In the genomic region with DNA sequence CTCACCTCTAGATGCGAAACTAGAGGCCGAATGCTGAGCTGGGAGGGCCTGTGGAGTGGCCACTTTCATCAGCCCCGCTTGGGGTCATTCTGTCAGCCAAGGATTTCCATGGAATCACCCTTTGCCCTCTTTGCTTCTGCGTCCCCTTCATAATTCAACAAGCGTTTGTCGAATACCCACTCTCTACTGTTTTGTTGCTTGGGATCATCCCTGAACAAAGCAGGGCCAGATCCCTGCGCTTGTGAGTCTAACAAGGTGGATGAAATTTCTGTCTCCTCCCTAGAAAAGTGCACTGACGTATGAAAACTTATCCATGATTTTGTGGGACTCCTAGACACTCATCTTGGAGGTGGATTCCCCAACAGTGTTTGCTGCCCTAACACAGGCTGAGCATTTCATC, we compare ENCODE assay signal across 20 cellular contexts. TPM values are rescaled to one million over a fixed set of nuclear protein-coding genes. Genes with fewer than 3 reads are reported as not detected.
DNase-seq lines count a peak whose midpoint lies in the region; ATAC-seq and TF ChIP-seq lines count a peak whose summit lies in the region.
"Had no signal": no experiment of that assay in that cellular context is flagged by ENCODE, and none has a peak within 500 bp of the region (broad histone marks: within the 10 kb centered on the region; RNA-seq: fewer than 3 reads in every experiment).

No MANE protein-coding gene starts in this region.

- DNase-seq in activated CD8-positive, alpha-beta T cell treated with anti-CD3 and anti-CD28 coated beads, Interleukin-2, amount 10 ng/mL, durations not matched to agents 7 days and 5 days: no peak
- no peak for DNase-seq in activated CD8-positive, alpha-beta T cell treated with anti-CD3 and anti-CD28 coated beads for 36 hours
- DNase-seq in osteocyte (ENCODE audit: extremely low spot score, unreplicated experiment): no peak
- no peak for DNase-seq in COR-L47 (lab: John Stamatoyannopoulos, UW)
- DNase-seq in DMS53 treated with DMSO at 0.1 percent for 48 hours (lab: John Stamatoyannopoulos, UW; ENCODE audit: unreplicated experiment): no peak
- no peak for DNase-seq in GF-D8 (lab: John Stamatoyannopoulos, UW)
- DNase-seq: activated CD8-positive, alpha-beta memory T cell treated with anti-CD3 and anti-CD28 coated beads for 24 hours; amniotic stem cell; GOT3; left cardiac atrium; NCI-H1694; stimulated activated CD4-positive, alpha-beta T cell treated with anti-CD3 and anti-CD28 coated beads, Interleukin-12 subunit alpha, Interleukin-12 subunit beta, amount 100 ng/mL, for 4 hours; stomach had no signal

- H3K9me3 Mint-ChIP-seq in activated CD8-positive, alpha-beta T cell treated with anti-CD3 and anti-CD28 coated beads, Interleukin-2, amount 10 ng/mL, durations not matched to agents 7 days and 5 days (ENCODE audit: insufficient read depth): no peaks in the 10 kb centered on the region
- no peaks in the 10 kb centered on the region for H3K9me3 Mint-ChIP-seq in activated CD8-positive, alpha-beta T cell treated with anti-CD3 and anti-CD28 coated beads for 36 hours
- H3K9me3 Mint-ChIP-seq in IgD-negative memory B cell (no peaks in the 10 kb centered on the region), brain (peaks cover 0 to 7% (median 0%) of the 10 kb centered on the region in 5 experiments), osteocyte (ENCODE audit: unreplicated experiment) (no peaks in the 10 kb centered on the region)

- POLR2A ChIA-PET in activated CD8-positive, alpha-beta T cell treated with anti-CD3 and anti-CD28 coated beads, Interleukin-2, amount 10 ng/mL, durations not matched to agents 7 days and 5 days (lab: Charles Lee): interaction anchor here (2.6 kb wide), 1 partner anchor 70 kb away, joined by 19 read pairs; a partner anchor contains a TSS
- POLR2A ChIA-PET in activated CD8-positive, alpha-beta T cell treated with anti-CD3 and anti-CD28 coated beads for 36 hours (lab: Charles Lee): interaction anchor here (0.6 kb wide), 1 partner anchor 36 kb away, joined by 3 read pairs; no protein-coding TSS in a partner anchor

- TF ChIP-seq CTCF in activated CD8-positive, alpha-beta T cell treated with anti-CD3 and anti-CD28 coated beads for 36 hours (IDR thresholded peaks at IDR 0.05): no peak
- TF ChIP-seq CTCF in brain (conservative IDR thresholded peaks at IDR 0.05) (no peak), osteocyte (IDR thresholded peaks at IDR 0.05) (no peak)

- H3K36me3 Mint-ChIP-seq in activated CD8-positive, alpha-beta T cell treated with anti-CD3 and anti-CD28 coated beads, Interleukin-2, amount 10 ng/mL, durations not matched to agents 7 days and 5 days (ENCODE audit: low read depth): no peaks in the 10 kb centered on the region
- no peaks in the 10 kb centered on the region for H3K36me3 Mint-ChIP-seq in activated CD8-positive, alpha-beta T cell treated with anti-CD3 and anti-CD28 coated beads for 36 hours (ENCODE audit: low read depth)
- no peaks in the 10 kb centered on the region for H3K36me3 Mint-ChIP-seq in IgD-negative memory B cell
- no peaks in the 10 kb centered on the region for H3K36me3 Mint-ChIP-seq in brain
- H3K36me3 Mint-ChIP-seq in osteocyte (ENCODE audit: unreplicated experiment): no peaks in the 10 kb centered on the region

- peak overlapping the region; percentile 93 for H3K27ac Mint-ChIP-seq in activated CD8-positive, alpha-beta T cell treated with anti-CD3 and anti-CD28 coated beads, Interleukin-2, amount 10 ng/mL, durations not matched to agents 7 days and 5 days
- no peak overlapping the region for H3K27ac Mint-ChIP-seq in activated CD8-positive, alpha-beta T cell treated with anti-CD3 and anti-CD28 coated beads for 36 hours
- peak overlapping the region; percentile 76 to 95 (median 90) for H3K27ac Mint-ChIP-seq in IgD-negative memory B cell
- H3K27ac Mint-ChIP-seq in brain: peak overlapping the region in 3 of 5 experiments; percentile 28 to 94 (median 70)
- H3K27ac Mint-ChIP-seq in osteocyte (ENCODE audit: unreplicated experiment): peak overlapping the region; percentile 56

- no peak overlapping the region for H3K4me3 Mint-ChIP-seq in activated CD8-positive, alpha-beta T cell treated with anti-CD3 and anti-CD28 coated beads, Interleukin-2, amount 10 ng/mL, durations not matched to agents 7 days and 5 days
- no peak overlapping the region for H3K4me3 Mint-ChIP-seq in activated CD8-positive, alpha-beta T cell treated with anti-CD3 and anti-CD28 coated beads for 36 hours
- H3K4me3 Mint-ChIP-seq in IgD-negative memory B cell: peak overlapping the region in 1 of 4 donors; percentile 24
- no peak overlapping the region for H3K4me3 Mint-ChIP-seq in brain
- H3K4me3 Mint-ChIP-seq in osteocyte (ENCODE audit: unreplicated experiment): no peak overlapping the region

- intact Hi-C loops in activated CD8-positive, alpha-beta T cell treated with anti-CD3 and anti-CD28 coated beads for 36 hours (cut with micrococcal nuclease): no loop called here

- no peak for ATAC-seq in activated CD8-positive, alpha-beta T cell treated with anti-CD3 and anti-CD28 coated beads, Interleukin-2, amount 10 ng/mL, durations not matched to agents 7 days and 5 days
- ATAC-seq in activated CD8-positive, alpha-beta T cell treated with anti-CD3 and anti-CD28 coated beads for 36 hours: no peak
- ATAC-seq: left cardiac atrium had no signal

- H3K27me3 Mint-ChIP-seq in activated CD8-positive, alpha-beta T cell treated with anti-CD3 and anti-CD28 coated beads, Interleukin-2, amount 10 ng/mL, durations not matched to agents 7 days and 5 days (ENCODE audit: low read depth): no peaks in the 10 kb centered on the region
- no peaks in the 10 kb centered on the region for H3K27me3 Mint-ChIP-seq in activated CD8-positive, alpha-beta T cell treated with anti-CD3 and anti-CD28 coated beads for 36 hours
- H3K27me3 Mint-ChIP-seq in IgD-negative memory B cell: no peaks in the 10 kb centered on the region
- H3K27me3 Mint-ChIP-seq in brain: peaks cover 7% of the 10 kb centered on the region
- no peaks in the 10 kb centered on the region for H3K27me3 Mint-ChIP-seq in osteocyte (ENCODE audit: unreplicated experiment)

- CTCF ChIA-PET in activated CD8-positive, alpha-beta T cell treated with anti-CD3 and anti-CD28 coated beads, Interleukin-2, amount 10 ng/mL, durations not matched to agents 7 days and 5 days (lab: Charles Lee): interaction anchor here (0.7 to 9.5 kb wide), 5 partner anchors 11 to 103 kb away, joined by 3 to 96 read pairs (median 12); no protein-coding TSS in a partner anchor
- CTCF ChIA-PET in activated CD8-positive, alpha-beta T cell treated with anti-CD3 and anti-CD28 coated beads for 36 hours (lab: Charles Lee): interaction anchor here (0.7 to 2.5 kb wide), 4 partner anchors 8 to 103 kb away, joined by 3 to 9 read pairs (median 4); no protein-coding TSS in a partner anchor

- H3K4me1 Mint-ChIP-seq in activated CD8-positive, alpha-beta T cell treated with anti-CD3 and anti-CD28 coated beads, Interleukin-2, amount 10 ng/mL, durations not matched to agents 7 days and 5 days (ENCODE audit: low read depth): peaks cover 56% of the 10 kb centered on the region
- H3K4me1 Mint-ChIP-seq in activated CD8-positive, alpha-beta T cell treated with anti-CD3 and anti-CD28 coated beads for 36 hours (ENCODE audit: low read depth): peaks cover 44% of the 10 kb centered on the region
- H3K4me1 Mint-ChIP-seq in IgD-negative memory B cell (peaks cover 43 to 46% (median 43%) of the 10 kb centered on the region in 3 donors), brain (peaks cover 40% of the 10 kb centered on the region), osteocyte (ENCODE audit: unreplicated experiment) (peaks cover 35% of the 10 kb centered on the region)

RNA-seq across cellular contexts. Expression of a gene that starts 3.3 kb away (rescaled TPM):
- not detected for total RNA-seq in activated CD8-positive, alpha-beta T cell treated with anti-CD3 and anti-CD28 coated beads, Interleukin-2, amount 10 ng/mL, durations not matched to agents 7 days and 5 days
- not detected for total RNA-seq in activated CD8-positive, alpha-beta T cell treated with anti-CD3 and anti-CD28 coated beads for 36 hours
- polyA plus RNA-seq in IgD-negative memory B cell (1.6 TPM), brain (ENCODE audit: insufficient read depth, low read depth, low replicate concordance) (not detected)
- not detected in 2 replicates for total RNA-seq in osteocyte
- total RNA-seq: fibroblast of villous mesenchyme, G401, left cardiac atrium, NCI-H460, SK-MEL-5, stomach, vagina had no signal
